Comparison of ENCODE assay signal across 2 cellular contexts in the genomic region with DNA sequence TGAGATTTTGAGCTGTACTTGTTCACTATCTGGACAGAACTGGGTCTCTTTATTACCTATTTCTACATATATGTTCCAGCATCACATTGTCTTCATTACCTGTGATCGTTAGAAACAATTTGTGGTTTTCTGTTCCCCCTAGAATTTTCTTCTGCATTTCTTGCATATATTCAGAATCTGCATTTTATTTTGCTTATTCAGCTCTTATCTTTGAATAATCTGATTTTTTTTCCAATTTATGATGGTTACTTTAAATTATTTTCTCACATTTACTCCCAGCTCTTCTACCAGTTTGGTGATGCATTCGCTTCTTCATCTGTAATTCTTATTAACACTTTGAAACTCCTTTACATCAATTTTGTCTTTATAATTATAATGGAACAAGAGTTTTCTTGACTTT.
TF ChIP-seq lines count a peak whose summit lies in the region.

No MANE protein-coding gene starts in this region.

TF ChIP-seq in A549, 52 proteins besides CTCF, POLR2A, EP300 and RAD21:
- TF ChIP-seq MAFK (IDR thresholded peaks at IDR 0.05; ENCODE audit: partially characterized antibody), result peak; percentile 36
- TF ChIP-seq CHD4 (IDR thresholded peaks at IDR 0.05; ENCODE audit: borderline replicate concordance), result no peak

TF ChIP-seq in K562, 482 proteins besides CTCF, POLR2A, EP300 and RAD21:
- TF ChIP-seq DPF2 (IDR thresholded peaks at IDR 0.05) (no peak), ZNF316 (IDR thresholded peaks at IDR 0.05) (peak; percentile 58; the same call in 1 of the 2 replicates), ZNF217 (CRISPR knock-in tag; IDR thresholded peaks at IDR 0.05) (no peak), CREBBP (IDR thresholded peaks at IDR 0.05; ENCODE audit: low read depth, low read length) (no peak), C11orf30 (IDR thresholded peaks at IDR 0.05; ENCODE audit: low read depth) (peak; percentile 36; the same call in 1 of the 2 replicates), BRCA1 (IDR thresholded peaks at IDR 0.05) (no peak), BRCA1 (CRISPR knock-in tag; IDR thresholded peaks at IDR 0.05) (no peak), MAFF (IDR thresholded peaks at IDR 0.05; ENCODE audit: low read length) (peak; percentile 24; the same call in 1 of the 2 replicates)
TF ChIP-seq in K562: peak in this region for 3.
